In the genomic region with DNA sequence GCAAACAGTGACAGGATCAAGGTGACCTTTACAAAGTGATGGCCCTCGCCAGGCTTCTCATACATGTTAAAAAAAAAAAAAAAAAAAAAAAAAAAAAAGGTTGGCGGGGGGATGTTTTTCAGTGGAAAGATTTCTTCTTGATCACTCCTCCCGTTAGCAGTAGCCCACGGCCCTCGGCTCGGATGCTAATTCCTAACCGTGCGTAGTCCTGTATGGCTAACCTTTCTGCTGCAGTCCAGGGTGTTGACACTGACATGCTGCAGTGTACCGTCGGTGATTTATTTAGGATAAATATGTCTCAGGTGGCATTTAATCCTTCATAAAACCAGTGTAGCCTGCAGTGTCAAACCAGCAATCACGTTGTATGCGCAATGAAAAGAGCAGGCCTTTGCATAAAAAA, we compare ENCODE assay signal across 22 cellular contexts.
"Had no signal": no experiment of that assay in that cellular context is flagged by ENCODE, and none has a peak within 500 bp of the region (broad histone marks: within the 10 kb centered on the region; RNA-seq: fewer than 3 reads in every experiment).

No MANE protein-coding gene starts in this region.

- H3K4me2 ChIP-seq: neural progenitor cell had no signal

- H3K36me3 ChIP-seq: neural progenitor cell, prostate gland, right lobe of liver had no signal

- H3K9ac ChIP-seq: neural progenitor cell, parathyroid adenoma had no signal

- H3K4me3 ChIP-seq: esophagus muscularis mucosa, gastrocnemius medialis, left ventricle myocardium inferior, lung, neural progenitor cell, prostate gland, right lobe of liver, testis, tibial nerve had no signal

- H2AFZ ChIP-seq: neural progenitor cell, parathyroid adenoma had no signal

- H3K27ac ChIP-seq: epithelial cell of prostate, esophagus muscularis mucosa, gastrocnemius medialis, left ventricle myocardium inferior, neural progenitor cell, parathyroid adenoma, prostate gland, right lobe of liver, testis, tibial nerve had no signal

- H3K9me3 Mint-ChIP-seq: natural killer cell treated with Interleukin-12 subunit alpha and Interleukin-12 subunit beta and Interleukin-15 and Interleukin-18, amount 100 ng/mL, for 72 hours; stimulated activated memory B cell treated with anti-CD40 and anti-IgM and Interleukin-4, amounts not matched to agents 10 μg/mL and 1 μg/mL and 100 μg/mL, for 72 hours; stimulated activated naive CD8-positive, alpha-beta T cell treated with anti-CD3 and anti-CD28 coated beads, Interleukin-15, amount 100 ng/mL, for 72 hours had no signal

- H3K79me2 ChIP-seq: parathyroid adenoma had no signal

- DNase-seq: effector memory CD4-positive, alpha-beta T cell; gastrocnemius medialis; immature natural killer cell; kidney; left cardiac atrium; left ventricle myocardium inferior; mesenchymal stem cell; midbrain; occipital lobe; right lobe of liver; stimulated activated CD4-positive, alpha-beta T cell treated with anti-CD3 and anti-CD28 coated beads, Interleukin-4, amount 100 ng/mL, for 24 hours; stimulated activated naive CD8-positive, alpha-beta T cell treated with anti-CD3 and anti-CD28 coated beads, Interleukin-15, amount 100 ng/mL, for 72 hours; testis had no signal

- H3K4me1 ChIP-seq: neural progenitor cell, parathyroid adenoma, prostate gland, right lobe of liver, testis had no signal

- H3K27me3 ChIP-seq: esophagus muscularis mucosa, gastrocnemius medialis, neural progenitor cell, right lobe of liver, testis, tibial nerve had no signal

- H3K9me3 ChIP-seq: gastrocnemius medialis, left ventricle myocardium inferior, prostate gland, right lobe of liver, testis had no signal

- H3K4me3 Mint-ChIP-seq: immature natural killer cell; natural killer cell treated with Interleukin-12 subunit alpha and Interleukin-12 subunit beta and Interleukin-15 and Interleukin-18, amount 100 ng/mL, for 72 hours; neural progenitor cell; stimulated activated memory B cell treated with anti-CD40 and anti-IgM and Interleukin-4, amounts not matched to agents 10 μg/mL and 1 μg/mL and 100 μg/mL, for 72 hours; stimulated activated naive CD8-positive, alpha-beta T cell treated with anti-CD3 and anti-CD28 coated beads, Interleukin-15, amount 100 ng/mL, for 72 hours had no signal

- ATAC-seq: gastrocnemius medialis; left cardiac atrium; natural killer cell treated with Interleukin-12 subunit alpha and Interleukin-12 subunit beta and Interleukin-15 and Interleukin-18, amount 100 ng/mL, for 72 hours; stimulated activated memory B cell treated with anti-CD40 and anti-IgM and Interleukin-4, amounts not matched to agents 10 μg/mL and 1 μg/mL and 100 μg/mL, for 72 hours; stimulated activated naive CD8-positive, alpha-beta T cell treated with anti-CD3 and anti-CD28 coated beads, Interleukin-15, amount 100 ng/mL, for 72 hours had no signal

- H3K27ac Mint-ChIP-seq: immature natural killer cell; natural killer cell treated with Interleukin-12 subunit alpha and Interleukin-12 subunit beta and Interleukin-15 and Interleukin-18, amount 100 ng/mL, for 72 hours; neural progenitor cell had no signal

- H3K27me3 Mint-ChIP-seq: natural killer cell treated with Interleukin-12 subunit alpha and Interleukin-12 subunit beta and Interleukin-15 and Interleukin-18, amount 100 ng/mL, for 72 hours; stimulated activated memory B cell treated with anti-CD40 and anti-IgM and Interleukin-4, amounts not matched to agents 10 μg/mL and 1 μg/mL and 100 μg/mL, for 72 hours; stimulated activated naive CD8-positive, alpha-beta T cell treated with anti-CD3 and anti-CD28 coated beads, Interleukin-15, amount 100 ng/mL, for 72 hours had no signal
